1 cellular context compared by ENCODE assay signal in the genomic region with DNA sequence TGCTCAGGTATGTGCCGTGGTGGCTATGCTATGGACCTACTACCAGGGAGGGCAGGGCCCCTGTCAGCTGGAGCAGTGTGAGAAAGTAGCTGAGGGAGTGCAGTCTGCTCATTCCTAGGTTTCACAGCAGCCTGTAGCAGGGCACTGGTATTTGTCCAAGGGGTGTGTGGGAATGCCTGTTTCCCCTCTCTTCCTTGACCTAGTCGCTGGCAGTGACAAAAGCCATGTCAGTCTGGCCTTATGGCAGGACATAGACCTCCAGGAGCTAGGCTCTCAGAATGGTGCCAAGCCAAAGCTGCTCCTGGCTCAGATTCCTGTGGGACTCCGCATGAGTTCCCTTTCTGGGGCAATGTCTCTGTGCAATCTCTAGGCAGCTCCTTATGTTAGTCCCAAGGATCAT.
TF ChIP-seq lines count a peak whose summit lies in the region.

No MANE protein-coding gene starts in this region.

TF ChIP-seq in H1, 55 proteins besides CTCF, POLR2A, EP300 and RAD21 (continued from another document):
- TF ChIP-seq, protein P1, sequence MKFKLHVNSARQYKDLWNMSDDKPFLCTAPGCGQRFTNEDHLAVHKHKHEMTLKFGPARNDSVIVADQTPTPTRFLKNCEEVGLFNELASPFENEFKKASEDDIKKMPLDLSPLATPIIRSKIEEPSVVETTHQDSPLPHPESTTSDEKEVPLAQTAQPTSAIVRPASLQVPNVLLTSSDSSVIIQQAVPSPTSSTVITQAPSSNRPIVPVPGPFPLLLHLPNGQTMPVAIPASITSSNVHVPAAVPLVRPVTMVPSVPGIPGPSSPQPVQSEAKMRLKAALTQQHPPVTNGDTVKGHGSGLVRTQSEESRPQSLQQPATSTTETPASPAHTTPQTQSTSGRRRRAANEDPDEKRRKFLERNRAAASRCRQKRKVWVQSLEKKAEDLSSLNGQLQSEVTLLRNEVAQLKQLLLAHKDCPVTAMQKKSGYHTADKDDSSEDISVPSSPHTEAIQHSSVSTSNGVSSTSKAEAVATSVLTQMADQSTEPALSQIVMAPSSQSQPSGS (IDR thresholded peaks at IDR 0.05; ENCODE audit: low read length): no peak
- TF ChIP-seq RBBP5 (IDR thresholded peaks at IDR 0.05; ENCODE audit: borderline replicate concordance, low read depth, low read length): no peak
- no peak for TF ChIP-seq NANOG (IDR thresholded peaks at IDR 0.05; ENCODE audit: insufficient read depth, low read depth, low read length, poor library complexity, severe bottlenecking)
- no peak for TF ChIP-seq CBX8 (IDR thresholded peaks at IDR 0.05; ENCODE audit: borderline replicate concordance, low read depth, low read length)
